In the genomic region with DNA sequence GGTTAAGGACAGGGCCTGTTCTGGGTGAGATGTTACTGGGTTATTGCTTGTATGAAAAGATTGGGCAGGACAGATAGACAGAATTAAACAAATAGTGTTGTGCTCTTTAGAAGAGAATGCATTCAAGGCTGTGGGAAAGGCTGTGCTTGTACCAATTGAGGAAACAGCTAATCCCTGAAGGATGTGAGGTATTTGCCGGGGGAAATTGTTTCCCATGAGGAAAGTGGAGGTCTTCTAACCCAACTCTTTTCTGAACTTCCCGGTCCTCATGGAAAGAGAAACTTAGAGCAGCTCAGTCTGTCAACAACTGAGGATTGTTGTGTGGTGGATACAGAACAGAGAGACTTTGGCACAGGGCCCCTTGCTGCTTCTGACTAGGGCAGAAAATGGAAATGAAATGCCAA, we compare ENCODE assay signal across 15 cellular contexts. TPM values are rescaled to one million over a fixed set of nuclear protein-coding genes. Genes with fewer than 3 reads are reported as not detected.
DNase-seq lines count a peak whose midpoint lies in the region; ATAC-seq and TF ChIP-seq lines count a peak whose summit lies in the region.
"Had no signal": no experiment of that assay in that cellular context is flagged by ENCODE, and none has a peak within 500 bp of the region (broad histone marks: within the 10 kb centered on the region; RNA-seq: fewer than 3 reads in every experiment).

No MANE protein-coding gene starts in this region.

- in situ Hi-C loops in brain microvascular endothelial cell (cut with HindIII; ENCODE audit: low pct_ligation_motif_present, low sequenced_read_pairs) (no loop called here), GM13977 (cut with MboI; ENCODE audit: low pct_unique_long_range_greater_than_20kb, low sequenced_read_pairs, unreplicated experiment) (no loop called here)

- no peak overlapping the region for H3K4me3 Mint-ChIP-seq in progenitor cell of endocrine pancreas (ENCODE audit: low read depth)
- H3K4me3 Mint-ChIP-seq: H9 had no signal

- H3K27me3 ChIP-seq in brain microvascular endothelial cell (replicated peaks), result no peaks in the 10 kb centered on the region
- no peaks in the 10 kb centered on the region for H3K27me3 ChIP-seq in left ventricle myocardium inferior (ENCODE audit: low read depth)

- H3K27ac ChIP-seq in brain microvascular endothelial cell, result peak overlapping the region; percentile 71
- peak overlapping the region; percentile 69 for H3K27ac ChIP-seq in left ventricle myocardium inferior (replicated peaks)

- H3K36me3 Mint-ChIP-seq in progenitor cell of endocrine pancreas (ENCODE audit: insufficient read depth), result peaks cover 3% of the 10 kb centered on the region

- peak; percentile 57 for DNase-seq in ELR (ENCODE audit: low read depth)
- DNase-seq in brain microvascular endothelial cell, result peak; percentile 75
- DNase-seq in left ventricle myocardium inferior, result no peak
- DNase-seq in skeletal muscle cell (ENCODE audit: low read depth), result peak; percentile 46
- DNase-seq in RKO (ENCODE audit: low spot score), result no peak
- no peak for DNase-seq in GM13977 (ENCODE audit: low spot score)
- no peak for DNase-seq in progenitor cell of endocrine pancreas (ENCODE audit: low spot score, unreplicated experiment)
- DNase-seq: activated CD4-positive, alpha-beta T cell treated with anti-CD3 and anti-CD28 coated beads, Interleukin-2, amount 50 U/mL, for 4 hours; activated gamma-delta T cell; effector memory CD4-positive, alpha-beta T cell; H9; NCI-H146; NK-92 treated with Interleukin-12 subunit alpha and Interleukin-12 subunit beta, amount 100 ng/mL, for 24 hours; stimulated activated CD4-positive, alpha-beta T cell treated with anti-CD3 and anti-CD28 coated beads, Interleukin-12 subunit alpha, Interleukin-12 subunit beta, amount 100 ng/mL, for 4 hours had no signal

- H3K27ac Mint-ChIP-seq in progenitor cell of endocrine pancreas, result no peak overlapping the region

- TF ChIP-seq CTCF in brain microvascular endothelial cell (IDR thresholded peaks at IDR 0.05; ENCODE audit: low read depth, low read length, missing control alignments) (no peak), left ventricle myocardium inferior (IDR thresholded peaks at IDR 0.05; ENCODE audit: borderline replicate concordance) (no peak), GM13977 (IDR thresholded peaks at IDR 0.05; ENCODE audit: extremely low read depth, insufficient read depth, missing control alignments) (no peak), progenitor cell of endocrine pancreas (IDR thresholded peaks at IDR 0.05; ENCODE audit: unreplicated experiment) (no peak)

- H3K4me1 Mint-ChIP-seq in progenitor cell of endocrine pancreas (ENCODE audit: low read depth), result peaks cover 4% of the 10 kb centered on the region

- H3K36me3 ChIP-seq in brain microvascular endothelial cell (replicated peaks) (no peaks in the 10 kb centered on the region), left ventricle myocardium inferior (no peaks in the 10 kb centered on the region)

- H3K4me3 ChIP-seq in brain microvascular endothelial cell (ENCODE audit: low read depth, low read length), result no peak overlapping the region
- no peak overlapping the region for H3K4me3 ChIP-seq in left ventricle myocardium inferior
- H3K4me3 ChIP-seq in skeletal muscle cell (ENCODE audit: low read depth, low read length), result no peak overlapping the region

- no peaks in the 10 kb centered on the region for H3K9me3 Mint-ChIP-seq in progenitor cell of endocrine pancreas (ENCODE audit: low read depth)
- H3K9me3 Mint-ChIP-seq: H9 had no signal

- H3K9me3 ChIP-seq in left ventricle myocardium inferior (replicated peaks), result no peaks in the 10 kb centered on the region

- no peak for ATAC-seq in GM21367 (IDR thresholded peaks at IDR 0.05; ENCODE audit: unreplicated experiment)

- H3K27me3 Mint-ChIP-seq in progenitor cell of endocrine pancreas, result no peaks in the 10 kb centered on the region

- intact Hi-C loops in left ventricle myocardium inferior (cut with micrococcal nuclease), result no loop called here

- H3K4me1 ChIP-seq in left ventricle myocardium inferior, result peaks cover 21% of the 10 kb centered on the region

RNA-seq across cellular contexts. Expression of gene SLC1A4, which starts 9.5 kb away (rescaled TPM):
- total RNA-seq in left ventricle myocardium inferior (13.2 TPM), progenitor cell of endocrine pancreas (12.5 and 14.6 TPM in 2 replicates)

RNA-seq across cellular contexts. Expression of gene CEP68, which starts 57.6 kb away (rescaled TPM):
- total RNA-seq in left ventricle myocardium inferior (20.2 TPM), progenitor cell of endocrine pancreas (20.4 and 22.0 TPM in 2 replicates)

Comparison
In these comparisons a context has a peak if more than half of its experiments do, and no peak if none do; other contexts are left out.
1. DNase-seq: peak in ELR (single experiment), brain microvascular endothelial cell (single experiment) and skeletal muscle cell (single experiment); none in left ventricle myocardium inferior (single experiment), RKO (single experiment), GM13977 (single experiment) and progenitor cell of endocrine pancreas (single experiment).